ENCODE assay signal across 8 cellular contexts in genomic region chr19:12723643-12724426, GRCh38. TPM values are rescaled to one million over a fixed set of nuclear protein-coding genes. Genes with fewer than 3 reads are reported as not detected.
DNase-seq lines count a peak whose midpoint lies in the region; ATAC-seq, FAIRE-seq and TF ChIP-seq lines count a peak whose summit lies in the region.

TSS of gene TNPO2 (minus strand) at chr19:12723932. CDS start at chr19:12720977, 2,955 bp downstream.

- TF ChIP-seq POLR2A in GM12891 (IDR thresholded peaks at IDR 0.05; ENCODE audit: low read depth, low read length), result peak; percentile 23; the same call in 1 of the 2 replicates

- H3K27me3 Mint-ChIP-seq in T-helper 1 cell treated with Interleukin-12 subunit alpha and Interleukin-12 subunit beta and Interleukin-4 antibody, amounts not matched to agents 30 μg/mL and 1 μg/mL, for 36 hours (ENCODE audit: low read depth), result no peaks in the 10 kb centered on the region
- H3K27me3 Mint-ChIP-seq in astrocyte (ENCODE audit: low read depth, unreplicated experiment), result no peaks in the 10 kb centered on the region

- H3K79me2 ChIP-seq in astrocyte (ENCODE audit: insufficient read depth, low read length), result peaks cover 53% of the 10 kb centered on the region
- peaks cover 42% of the 10 kb centered on the region for H3K79me2 ChIP-seq in hepatocyte

- TF ChIP-seq CTCF in astrocyte (IDR thresholded peaks at IDR 0.05; ENCODE audit: insufficient read depth, low read depth, low read length) (no peak), hepatocyte (IDR thresholded peaks at IDR 0.05; ENCODE audit: poor library complexity) (no peak)

- H3K27me3 ChIP-seq in astrocyte (ENCODE audit: insufficient read depth, low read length) (no peaks in the 10 kb centered on the region), hepatocyte (no peaks in the 10 kb centered on the region)

- H4K20me1 ChIP-seq in astrocyte (ENCODE audit: insufficient read depth, low read length), result peaks cover 29% of the 10 kb centered on the region
- peaks cover 7% of the 10 kb centered on the region for H4K20me1 ChIP-seq in hepatocyte (ENCODE audit: insufficient read depth, poor library complexity, severe bottlenecking)

- FAIRE-seq in GM12891 (lab: Jason Lieb, UNC) (peak; percentile 95), astrocyte (lab: Jason Lieb, UNC) (no peak)

- 4% methylated on average over 28 of the region's 28 CpGs for WGBS in hepatocyte (ENCODE audit: low lambda C conversion rate, missing lambda C conversion rate)

- peaks cover 26% of the 10 kb centered on the region for H3K4me1 Mint-ChIP-seq in T-helper 1 cell treated with Interleukin-12 subunit alpha and Interleukin-12 subunit beta and Interleukin-4 antibody, amounts not matched to agents 30 μg/mL and 1 μg/mL, for 36 hours (ENCODE audit: low read depth)
- peaks cover 13% of the 10 kb centered on the region for H3K4me1 Mint-ChIP-seq in astrocyte (ENCODE audit: low read depth, unreplicated experiment)

- H2AFZ ChIP-seq in astrocyte (ENCODE audit: low read depth, low read length) (peak within 1 kb of the TSS; percentile 87), hepatocyte (peak within 1 kb of the TSS; percentile 53)

- H3K4me2 ChIP-seq in astrocyte (ENCODE audit: low read length), result peak within 1 kb of the TSS; percentile 95
- H3K4me2 ChIP-seq in hepatocyte, result peak within 1 kb of the TSS; percentile 92

- DNase-seq in GM12891 (ENCODE audit: insufficient read length, low spot score) (peak; percentile 69), NCI-H1105 treated with DMSO at 0.1 percent for 48 hours (lab: John Stamatoyannopoulos, UW) (peak; percentile 79), astrocyte (ENCODE audit: low read depth) (peak; percentile 54), hepatocyte (ENCODE audit: low spot score) (peak; percentile 69), retina (peak; percentile 88)

- H3K9ac ChIP-seq in astrocyte (ENCODE audit: low read length), result peak within 1 kb of the TSS; percentile 89

- H3K36me3 ChIP-seq in astrocyte (ENCODE audit: insufficient read depth, low read length) (peaks cover 5% of the 10 kb centered on the region), hepatocyte (replicated peaks; ENCODE audit: insufficient read depth, low read depth) (no peaks in the 10 kb centered on the region)

- peak within 1 kb of the TSS; percentile 94 for H3K4me3 Mint-ChIP-seq in T-helper 1 cell treated with Interleukin-12 subunit alpha and Interleukin-12 subunit beta and Interleukin-4 antibody, amounts not matched to agents 30 μg/mL and 1 μg/mL, for 36 hours
- H3K4me3 Mint-ChIP-seq in astrocyte (ENCODE audit: unreplicated experiment), result peak within 1 kb of the TSS; percentile 99

- H3K9me3 Mint-ChIP-seq in T-helper 1 cell treated with Interleukin-12 subunit alpha and Interleukin-12 subunit beta and Interleukin-4 antibody, amounts not matched to agents 30 μg/mL and 1 μg/mL, for 36 hours, result no peaks in the 10 kb centered on the region
- H3K9me3 Mint-ChIP-seq in astrocyte (ENCODE audit: unreplicated experiment), result no peaks in the 10 kb centered on the region

- H3K27ac ChIP-seq in astrocyte (ENCODE audit: low read depth, low read length) (peak within 1 kb of the TSS; percentile 86), hepatocyte (peak within 1 kb of the TSS; percentile 66)

- H3K4me1 ChIP-seq in astrocyte (ENCODE audit: insufficient read depth, low read length) (peaks cover 14% of the 10 kb centered on the region), hepatocyte (ENCODE audit: insufficient read depth) (peaks cover 10% of the 10 kb centered on the region)

- no peaks in the 10 kb centered on the region for H3K9me2 ChIP-seq in hepatocyte (replicated peaks; ENCODE audit: insufficient read depth)

- H3K4me3 ChIP-seq in astrocyte (ENCODE audit: insufficient read depth, low read depth, low read length) (peak within 1 kb of the TSS; percentile 92), hepatocyte (peak within 1 kb of the TSS; percentile 56)

- ATAC-seq in HG02588 (IDR thresholded peaks at IDR 0.05; ENCODE audit: unreplicated experiment) (no peak), HG03139 (IDR thresholded peaks at IDR 0.05; ENCODE audit: unreplicated experiment) (no peak)

- H3K9me3 ChIP-seq in astrocyte (ENCODE audit: insufficient read depth, low read depth, low read length) (no peaks in the 10 kb centered on the region), hepatocyte (ENCODE audit: low read depth) (no peaks in the 10 kb centered on the region)

- H3K36me3 Mint-ChIP-seq in T-helper 1 cell treated with Interleukin-12 subunit alpha and Interleukin-12 subunit beta and Interleukin-4 antibody, amounts not matched to agents 30 μg/mL and 1 μg/mL, for 36 hours (ENCODE audit: low read depth), result peaks cover 13% of the 10 kb centered on the region
- H3K36me3 Mint-ChIP-seq in astrocyte (ENCODE audit: low read depth, unreplicated experiment), result peaks cover 4% of the 10 kb centered on the region

- H3K27ac Mint-ChIP-seq in T-helper 1 cell treated with Interleukin-12 subunit alpha and Interleukin-12 subunit beta and Interleukin-4 antibody, amounts not matched to agents 30 μg/mL and 1 μg/mL, for 36 hours, result peak within 1 kb of the TSS; percentile 89
- H3K27ac Mint-ChIP-seq in astrocyte (ENCODE audit: unreplicated experiment), result peak within 1 kb of the TSS; percentile 97

TF ChIP-seq in GM12891, 5 proteins besides CTCF, POLR2A, EP300 and RAD21:
- TF ChIP-seq PAX5 (IDR thresholded peaks at IDR 0.05; ENCODE audit: insufficient read depth, low read length, severe bottlenecking) (no peak), SPI1 (IDR thresholded peaks at IDR 0.05; ENCODE audit: low read depth, low read length) (0 out of 2 replicates have a peak, but pooled peaks have one; percentile 34), POLR2AphosphoS5 (IDR thresholded peaks at IDR 0.05; ENCODE audit: low read depth, low read length) (no peak), POU2F2 (IDR thresholded peaks at IDR 0.05; ENCODE audit: low read depth, low read length) (no peak), TAF1 (IDR thresholded peaks at IDR 0.05; ENCODE audit: low read depth, low read length) (peak; percentile 15; the same call in 1 of the 2 replicates)

RNA-seq across cellular contexts. Expression of gene TNPO2, which starts in this region (rescaled TPM):
- polyA plus RNA-seq in GM12891 (2012; ENCODE audit: low read depth, missing spikeins), result 31.1 TPM
- total RNA-seq in astrocyte (69.8 and 76.3 TPM in 2 replicates), hepatocyte (41.4 and 65.2 TPM in 2 replicates)
- polyA plus RNA-seq in hepatocyte, result 11.7 and 16.0 TPM in 2 replicates
